Comparison of ENCODE assay signal across 6 cellular contexts in genomic region chr1:89213347-89213746, GRCh38. TPM values are rescaled to one million over a fixed set of nuclear protein-coding genes. Genes with fewer than 3 reads are reported as not detected.
"Had no signal": no experiment of that assay in that cellular context is flagged by ENCODE, and none has a peak within 500 bp of the region (broad histone marks: within the 10 kb centered on the region; RNA-seq: fewer than 3 reads in every experiment).

No MANE protein-coding gene starts in this region.

- ATAC-seq: GM23338 had no signal

- DNase-seq: H9, HCEC 1CT had no signal

- H3K4me3 Mint-ChIP-seq: GM23338, H9, IgD-negative memory B cell had no signal

- H2AFZ ChIP-seq: GM23338 had no signal

- H3K4me3 ChIP-seq: GM23338 had no signal

- H3K27me3 Mint-ChIP-seq: IgD-negative memory B cell had no signal

- H3K4me1 Mint-ChIP-seq: GM23338, H9, IgD-negative memory B cell had no signal

- H3K4me2 ChIP-seq: GM23338 had no signal

- H3K27ac Mint-ChIP-seq: GM23338, H9, IgD-negative memory B cell had no signal

RNA-seq across cellular contexts. Expression of gene GBP4, which starts 14.6 kb away (rescaled TPM):
- total RNA-seq: H1, H9 had no signal
- polyA plus RNA-seq: GM23338 had no signal

RNA-seq across cellular contexts. Expression of gene GBP7, which starts 37.5 kb away (rescaled TPM):
- total RNA-seq: GM23338, H1, H9, HT-29 had no signal
- polyA plus RNA-seq: GM23338, H1, IgD-negative memory B cell had no signal

RNA-seq across cellular contexts. Expression of gene GBP5, which starts 59.3 kb away (rescaled TPM):
- total RNA-seq: GM23338, H1, H9, HT-29 had no signal
- polyA plus RNA-seq: GM23338, H1 had no signal
